ENCODE assay signal across 1 cellular context in genomic region chr14:24954037-24954696, GRCh38.
TF ChIP-seq lines count a peak whose summit lies in the region.

No MANE protein-coding gene starts in this region.

TF ChIP-seq in GM23338, 12 proteins besides CTCF, POLR2A, EP300 and RAD21 (continued from another document):
- TF ChIP-seq REST (IDR thresholded peaks at IDR 0.05; ENCODE audit: unreplicated experiment) (no peak), NANOG (IDR thresholded peaks at IDR 0.05; ENCODE audit: borderline replicate concordance) (no peak), EZH2phosphoT487 (IDR thresholded peaks at IDR 0.05; ENCODE audit: unreplicated experiment) (no peak), ZNF331 (CRISPR knock-in tag; IDR thresholded peaks at IDR 0.05; ENCODE audit: low read depth) (no peak), ETS1 (IDR thresholded peaks at IDR 0.05) (no peak), ZNF114 (CRISPR knock-in tag; IDR thresholded peaks at IDR 0.05) (no peak)
